In the genomic region with DNA sequence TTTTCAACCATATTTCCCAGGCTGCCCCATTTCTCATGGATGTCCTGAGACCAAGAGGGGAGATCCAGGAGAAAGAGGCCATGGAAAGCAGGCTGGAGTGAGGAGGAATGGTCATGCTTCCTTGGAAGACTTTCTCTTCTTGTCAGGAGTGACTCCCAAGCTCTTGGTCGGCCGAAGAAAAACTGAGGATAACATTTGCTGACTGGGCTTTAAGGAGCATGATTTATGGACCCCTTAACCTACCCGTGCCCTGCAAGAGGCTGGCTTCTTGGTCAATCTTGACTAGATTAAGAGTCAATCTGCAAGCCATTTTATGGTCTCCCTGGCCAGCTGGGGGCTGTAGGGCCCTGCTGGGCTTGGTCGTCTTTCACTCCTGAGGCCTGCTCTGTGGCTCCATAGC, we compare ENCODE assay signal across 3 cellular contexts.
TF ChIP-seq lines count a peak whose summit lies in the region.

No MANE protein-coding gene starts in this region.

TF ChIP-seq in HepG2, 621 proteins besides CTCF, POLR2A, EP300 and RAD21:
- no peak for TF ChIP-seq ZNF790 (CRISPR knock-in tag; IDR thresholded peaks at IDR 0.05; ENCODE audit: borderline replicate concordance)
- TF ChIP-seq MAFK (conservative IDR thresholded peaks at IDR 0.05 in 1 of 2, IDR thresholded peaks at IDR 0.05 in 1 of 2; ENCODE audit: low read length in 2 of 2): peak; percentile 57 to 71
- TF ChIP-seq MAFF (IDR thresholded peaks at IDR 0.05; ENCODE audit: low read depth, low read length): peak; percentile 57; the same call in 1 of the 2 replicates
TF ChIP-seq in HepG2: peak in this region for 2.

TF ChIP-seq in K562, 482 proteins besides CTCF, POLR2A, EP300 and RAD21:
- TF ChIP-seq C11orf30 (IDR thresholded peaks at IDR 0.05; ENCODE audit: low read depth) (peak; percentile 22; the same call in 1 of the 2 replicates), ZNF316 (IDR thresholded peaks at IDR 0.05) (peak; percentile 55; the same call in 1 of the 2 replicates), FOXP1 (CRISPR knock-in tag; IDR thresholded peaks at IDR 0.05) (no peak), MAFF (IDR thresholded peaks at IDR 0.05; ENCODE audit: low read length) (0 out of 2 replicates have a peak, but pooled peaks have one; percentile 26), ZNF561 (CRISPR knock-in tag; conservative IDR thresholded peaks at IDR 0.05) (no peak)
- TF ChIP-seq, protein P1, sequence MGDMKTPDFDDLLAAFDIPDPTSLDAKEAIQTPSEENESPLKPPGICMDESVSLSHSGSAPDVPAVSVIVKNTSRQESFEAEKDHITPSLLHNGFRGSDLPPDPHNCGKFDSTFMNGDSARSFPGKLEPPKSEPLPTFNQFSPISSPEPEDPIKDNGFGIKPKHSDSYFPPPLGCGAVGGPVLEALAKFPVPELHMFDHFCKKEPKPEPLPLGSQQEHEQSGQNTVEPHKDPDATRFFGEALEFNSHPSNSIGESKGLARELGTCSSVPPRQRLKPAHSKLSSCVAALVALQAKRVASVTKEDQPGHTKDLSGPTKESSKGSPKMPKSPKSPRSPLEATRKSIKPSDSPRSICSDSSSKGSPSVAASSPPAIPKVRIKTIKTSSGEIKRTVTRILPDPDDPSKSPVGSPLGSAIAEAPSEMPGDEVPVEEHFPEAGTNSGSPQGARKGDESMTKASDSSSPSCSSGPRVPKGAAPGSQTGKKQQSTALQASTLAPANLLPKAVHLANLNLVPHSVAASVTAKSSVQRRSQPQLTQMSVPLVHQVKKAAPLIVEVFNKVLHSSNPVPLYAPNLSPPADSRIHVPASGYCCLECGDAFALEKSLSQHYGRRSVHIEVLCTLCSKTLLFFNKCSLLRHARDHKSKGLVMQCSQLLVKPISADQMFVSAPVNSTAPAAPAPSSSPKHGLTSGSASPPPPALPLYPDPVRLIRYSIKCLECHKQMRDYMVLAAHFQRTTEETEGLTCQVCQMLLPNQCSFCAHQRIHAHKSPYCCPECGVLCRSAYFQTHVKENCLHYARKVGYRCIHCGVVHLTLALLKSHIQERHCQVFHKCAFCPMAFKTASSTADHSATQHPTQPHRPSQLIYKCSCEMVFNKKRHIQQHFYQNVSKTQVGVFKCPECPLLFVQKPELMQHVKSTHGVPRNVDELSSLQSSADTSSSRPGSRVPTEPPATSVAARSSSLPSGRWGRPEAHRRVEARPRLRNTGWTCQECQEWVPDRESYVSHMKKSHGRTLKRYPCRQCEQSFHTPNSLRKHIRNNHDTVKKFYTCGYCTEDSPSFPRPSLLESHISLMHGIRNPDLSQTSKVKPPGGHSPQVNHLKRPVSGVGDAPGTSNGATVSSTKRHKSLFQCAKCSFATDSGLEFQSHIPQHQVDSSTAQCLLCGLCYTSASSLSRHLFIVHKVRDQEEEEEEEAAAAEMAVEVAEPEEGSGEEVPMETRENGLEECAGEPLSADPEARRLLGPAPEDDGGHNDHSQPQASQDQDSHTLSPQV (IDR thresholded peaks at IDR 0.05): no peak

TF ChIP-seq in H1, 55 proteins besides CTCF, POLR2A, EP300 and RAD21:
- TF ChIP-seq, protein P2, sequence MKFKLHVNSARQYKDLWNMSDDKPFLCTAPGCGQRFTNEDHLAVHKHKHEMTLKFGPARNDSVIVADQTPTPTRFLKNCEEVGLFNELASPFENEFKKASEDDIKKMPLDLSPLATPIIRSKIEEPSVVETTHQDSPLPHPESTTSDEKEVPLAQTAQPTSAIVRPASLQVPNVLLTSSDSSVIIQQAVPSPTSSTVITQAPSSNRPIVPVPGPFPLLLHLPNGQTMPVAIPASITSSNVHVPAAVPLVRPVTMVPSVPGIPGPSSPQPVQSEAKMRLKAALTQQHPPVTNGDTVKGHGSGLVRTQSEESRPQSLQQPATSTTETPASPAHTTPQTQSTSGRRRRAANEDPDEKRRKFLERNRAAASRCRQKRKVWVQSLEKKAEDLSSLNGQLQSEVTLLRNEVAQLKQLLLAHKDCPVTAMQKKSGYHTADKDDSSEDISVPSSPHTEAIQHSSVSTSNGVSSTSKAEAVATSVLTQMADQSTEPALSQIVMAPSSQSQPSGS (IDR thresholded peaks at IDR 0.05; ENCODE audit: low read length): no peak
- TF ChIP-seq MAFK (IDR thresholded peaks at IDR 0.05; ENCODE audit: low read depth, low read length): no peak
- no peak for TF ChIP-seq EZH2 (IDR thresholded peaks at IDR 0.05; ENCODE audit: low read depth, low read length, severe bottlenecking)
- no peak for TF ChIP-seq CTBP2 (IDR thresholded peaks at IDR 0.05; ENCODE audit: borderline replicate concordance, insufficient read depth, insufficient read length, low read length)
- TF ChIP-seq YY1 (IDR thresholded peaks at IDR 0.05; ENCODE audit: low read depth, low read length): no peak
- TF ChIP-seq POU5F1 (IDR thresholded peaks at IDR 0.05; ENCODE audit: low read depth, low read length): no peak
- TF ChIP-seq CBX5 (IDR thresholded peaks at IDR 0.05; ENCODE audit: low read depth, low read length): no peak
- no peak for TF ChIP-seq SRF (IDR thresholded peaks at IDR 0.05; ENCODE audit: low read depth, low read length)
